ENCODE assay signal across 8 cellular contexts in genomic region chr14:50677527-50678063, GRCh38. TPM values are rescaled to one million over a fixed set of nuclear protein-coding genes. Genes with fewer than 3 reads are reported as not detected.
A peak's percentile ranks its signal among the peaks of the same experiment; 100 is the strongest.
DNase-seq lines count a peak whose midpoint lies in the region; ATAC-seq, FAIRE-seq and TF ChIP-seq lines count a peak whose summit lies in the region.

No MANE protein-coding gene starts in this region.

- no peak for FAIRE-seq in HTR-8/SVneo (lab: Jason Lieb, UNC)

- H3K36me3 ChIP-seq in brain microvascular endothelial cell (replicated peaks): no peaks in the 10 kb centered on the region
- no peaks in the 10 kb centered on the region for H3K36me3 ChIP-seq in prostate gland

- H3K4me3 Mint-ChIP-seq in mesothelial cell of epicardium: no peak overlapping the region

- 33% methylated on average over 5 of the region's 5 CpGs for WGBS in prostate gland

- H3K4me1 ChIP-seq in prostate gland (replicated peaks): no peaks in the 10 kb centered on the region

- H3K4me3 ChIP-seq in brain microvascular endothelial cell (ENCODE audit: low read depth, low read length) (peak overlapping the region; percentile 35), prostate gland (no peak overlapping the region)

- ATAC-seq in activated CD4-positive, CD25-positive, alpha-beta regulatory T cell treated with anti-CD3 and anti-CD28 coated beads, Interleukin-2, amount 50 U/mL, for 24 hours: peak; percentile 66 to 69
- no peak for ATAC-seq in GM19395 (IDR thresholded peaks at IDR 0.05; ENCODE audit: unreplicated experiment)

- peak overlapping the region; percentile 69 for H3K27ac ChIP-seq in brain microvascular endothelial cell
- peak overlapping the region in 1 of 2 donors; percentile 52 for H3K27ac ChIP-seq in prostate gland

- TF ChIP-seq POLR2A in prostate gland (IDR thresholded peaks at IDR 0.05): no peak

- peaks cover 15% of the 10 kb centered on the region for H3K4me1 Mint-ChIP-seq in mesothelial cell of epicardium

- H3K27me3 Mint-ChIP-seq in mesothelial cell of epicardium (ENCODE audit: low read depth): no peaks in the 10 kb centered on the region

- H3K36me3 Mint-ChIP-seq in mesothelial cell of epicardium: peaks cover 2% of the 10 kb centered on the region

- no peaks in the 10 kb centered on the region for H3K9me3 ChIP-seq in prostate gland

- TF ChIP-seq CTCF in brain microvascular endothelial cell (IDR thresholded peaks at IDR 0.05; ENCODE audit: low read depth, low read length, missing control alignments) (no peak), prostate gland (IDR thresholded peaks at IDR 0.05) (no peak), mesothelial cell of epicardium (IDR thresholded peaks at IDR 0.05; ENCODE audit: unreplicated experiment) (no peak)

- peaks cover 19% of the 10 kb centered on the region for H3K9me3 Mint-ChIP-seq in mesothelial cell of epicardium

- no peak overlapping the region for H3K27ac Mint-ChIP-seq in mesothelial cell of epicardium

- intact Hi-C loops in prostate gland (cut with DNase I): no loop called here

- no peak for DNase-seq in activated CD4-positive, CD25-positive, alpha-beta regulatory T cell treated with anti-CD3 and anti-CD28 coated beads, Interleukin-2, amount 50 U/mL, for 72 hours
- DNase-seq in KBM-7: peak; percentile 85
- DNase-seq in brain microvascular endothelial cell: peak; percentile 39
- DNase-seq in prostate gland (ENCODE audit: low spot score): peak; percentile 20
- no peak for DNase-seq in HTR-8/SVneo (ENCODE audit: insufficient read length, low spot score)
- no peak for DNase-seq in mesothelial cell of epicardium (ENCODE audit: low spot score in 2 of 2, unreplicated experiment in 2 of 2)

- no peaks in the 10 kb centered on the region for H3K27me3 ChIP-seq in brain microvascular endothelial cell (replicated peaks)
- H3K27me3 ChIP-seq in prostate gland (replicated peaks; ENCODE audit: insufficient read depth): no peaks in the 10 kb centered on the region

- in situ Hi-C loops in KBM-7 (cut with MboI; ENCODE audit: low pct_unique_long_range_greater_than_20kb, low sequenced_read_pairs): no loop called here
- in situ Hi-C loops in brain microvascular endothelial cell (cut with HindIII; ENCODE audit: low pct_ligation_motif_present, low sequenced_read_pairs): no loop called here

RNA-seq across cellular contexts. Expression of gene SAV1, which starts 9.5 kb away (rescaled TPM):
- total RNA-seq in prostate gland (100 to 1,000 TPM in 1 of 2 donors, 10 to 100 TPM in 1; 29.4 to 105 TPM), mesothelial cell of epicardium (29.9 to 33.5 TPM (median 31.7 TPM) in 3 replicates)

Comparison
In these comparisons a context has a peak if more than half of its experiments do, and no peak if none do; other contexts are left out.
1. DNase-seq: peak in KBM-7 (single experiment), brain microvascular endothelial cell (single experiment) and prostate gland (single experiment); none in activated CD4-positive, CD25-positive, alpha-beta regulatory T cell treated with anti-CD3 and anti-CD28 coated beads, Interleukin-2, amount 50 U/mL, for 72 hours (single experiment), HTR-8/SVneo (single experiment) and mesothelial cell of epicardium (0 of 2).